9 cellular contexts compared by ENCODE assay signal in genomic region chr19:53772943-53773342, GRCh38. TPM values are rescaled to one million over a fixed set of nuclear protein-coding genes. Genes with fewer than 3 reads are reported as not detected.
DNase-seq lines count a peak whose midpoint lies in the region; ATAC-seq and TF ChIP-seq lines count a peak whose summit lies in the region.
"Had no signal": no experiment of that assay in that cellular context is flagged by ENCODE, and none has a peak within 500 bp of the region (broad histone marks: within the 10 kb centered on the region; RNA-seq: fewer than 3 reads in every experiment).

No MANE protein-coding gene starts in this region.

- H3K36me3 ChIP-seq in endodermal cell (ENCODE audit: control insufficient read depth, insufficient read depth, low read length): no peaks in the 10 kb centered on the region
- H3K36me3 ChIP-seq in thyroid gland: no peaks in the 10 kb centered on the region

- H3K4me3 Mint-ChIP-seq in endodermal cell (no peak overlapping the region), natural killer cell (no peak overlapping the region)

- intact Hi-C loops in natural killer cell (cut with micrococcal nuclease): loop anchor here (2.0 kb wide), 1 partner anchor 252 kb away; no protein-coding TSS in a partner anchor
- intact Hi-C loops in thyroid gland (cut with DNase I): no loop called here

- peak overlapping the region; percentile 21 for H3K9ac ChIP-seq in endodermal cell (ENCODE audit: extremely low read depth, low read length, poor library complexity, severe bottlenecking)

- no peaks in the 10 kb centered on the region for H3K9me3 ChIP-seq in endodermal cell (ENCODE audit: control insufficient read depth, low read length)
- no peaks in the 10 kb centered on the region for H3K9me3 ChIP-seq in thyroid gland

- H3K27ac ChIP-seq in VCaP: no peak overlapping the region
- H3K27ac ChIP-seq in endodermal cell (ENCODE audit: low read depth, low read length): no peak overlapping the region
- H3K27ac ChIP-seq in thyroid gland: no peak overlapping the region

- H3K4me1 Mint-ChIP-seq in endodermal cell: peaks cover 42% of the 10 kb centered on the region
- peaks cover 5% of the 10 kb centered on the region in 2 donors for H3K4me1 Mint-ChIP-seq in natural killer cell

- H3K27ac Mint-ChIP-seq in endodermal cell (peak overlapping the region; percentile 78), natural killer cell (no peak overlapping the region)

- peak; percentile 86 for TF ChIP-seq CTCF in VCaP (conservative IDR thresholded peaks at IDR 0.05)
- TF ChIP-seq CTCF in endodermal cell (conservative IDR thresholded peaks at IDR 0.05): peak; percentile 84
- TF ChIP-seq CTCF in natural killer cell (IDR thresholded peaks at IDR 0.05): peak; percentile 75
- peak; percentile 24 to 61 (median 54) for TF ChIP-seq CTCF in thyroid gland (IDR thresholded peaks at IDR 0.05)

- H3K27me3 Mint-ChIP-seq in endodermal cell (ENCODE audit: insufficient read depth) (no peaks in the 10 kb centered on the region), natural killer cell (ENCODE audit: low read depth in 2 of 2) (peaks cover 7% of the 10 kb centered on the region in 2 donors)

- H3K4me1 ChIP-seq in endodermal cell (ENCODE audit: control insufficient read depth, insufficient read depth, low read length) (no peaks in the 10 kb centered on the region), thyroid gland (no peaks in the 10 kb centered on the region)

- H3K4me3 ChIP-seq in endodermal cell (ENCODE audit: low read length) (no peak overlapping the region), thyroid gland (replicated peaks in 1 of 3) (no peak overlapping the region)

- peak; percentile 18 to 29 for DNase-seq in activated CD4-positive, alpha-beta T cell treated with anti-CD3 and anti-CD28 coated beads for 24 hours (ENCODE audit: low read depth in 2 of 2)
- DNase-seq in activated CD4-positive, alpha-beta T cell treated with anti-CD3 and anti-CD28 coated beads for 1 hour: no peak
- DNase-seq in NCI-H1436 (lab: John Stamatoyannopoulos, UW): peak; percentile 56
- peak; percentile 93 for DNase-seq in endodermal cell
- peak; percentile 17 for DNase-seq in natural killer cell
- DNase-seq in thyroid gland: peak; percentile 36 to 37

- H3K27me3 ChIP-seq in endodermal cell (ENCODE audit: control insufficient read depth, insufficient read depth, low read length, poor library complexity, severe bottlenecking) (no peaks in the 10 kb centered on the region), thyroid gland (no peaks in the 10 kb centered on the region)

- H3K9me3 Mint-ChIP-seq in endodermal cell (no peaks in the 10 kb centered on the region), natural killer cell (no peaks in the 10 kb centered on the region)

- ATAC-seq in natural killer cell: peak in 2 of 3 donors; percentile 69 to 70
- ATAC-seq in GM18505 (IDR thresholded peaks at IDR 0.05; ENCODE audit: unreplicated experiment): no peak
- ATAC-seq: left colon had no signal

- H3K36me3 Mint-ChIP-seq in endodermal cell (ENCODE audit: low read depth) (no peaks in the 10 kb centered on the region), natural killer cell (no peaks in the 10 kb centered on the region)

- TF ChIP-seq POLR2A in thyroid gland (IDR thresholded peaks at IDR 0.05): no peak
- no peak for TF ChIP-seq POLR2A in GM18505 (IDR thresholded peaks at IDR 0.05; ENCODE audit: borderline replicate concordance, extremely low read depth, insufficient read depth, insufficient read length)

- 2 to 17% methylated on average over 4 to 5 of the region's 5 CpGs for WGBS in endodermal cell (ENCODE audit: insufficient coverage in 1 of 2, insufficient read length in 1 of 2), 2 experiments
- WGBS in thyroid gland, 2 donors: 16 to 18% methylated on average over 5 of the region's 5 CpGs

RNA-seq across cellular contexts. Expression of gene NLRP12, which starts 51.2 kb away (rescaled TPM):
- 1 to 10 TPM in 1 of 2 donors, under 1 TPM in 1; 0.20 to 2.6 TPM for total RNA-seq in endodermal cell
- polyA plus RNA-seq in endodermal cell (2013, experiment 1 of 2): 0.46 TPM
- 0.58 TPM for polyA plus RNA-seq in endodermal cell (2013, experiment 2 of 2)
- total RNA-seq in natural killer cell: 10 to 100 TPM in 1 of 3 donors, under 1 TPM in 2; 0.35 to 13.6 (median 0.84) TPM
- under 1 TPM in 3 of 4 donors, not detected in 1; 0.11 to 0.59 (median 0.27) TPM for total RNA-seq in thyroid gland
